ENCODE assay signal across 15 cellular contexts in the genomic region with DNA sequence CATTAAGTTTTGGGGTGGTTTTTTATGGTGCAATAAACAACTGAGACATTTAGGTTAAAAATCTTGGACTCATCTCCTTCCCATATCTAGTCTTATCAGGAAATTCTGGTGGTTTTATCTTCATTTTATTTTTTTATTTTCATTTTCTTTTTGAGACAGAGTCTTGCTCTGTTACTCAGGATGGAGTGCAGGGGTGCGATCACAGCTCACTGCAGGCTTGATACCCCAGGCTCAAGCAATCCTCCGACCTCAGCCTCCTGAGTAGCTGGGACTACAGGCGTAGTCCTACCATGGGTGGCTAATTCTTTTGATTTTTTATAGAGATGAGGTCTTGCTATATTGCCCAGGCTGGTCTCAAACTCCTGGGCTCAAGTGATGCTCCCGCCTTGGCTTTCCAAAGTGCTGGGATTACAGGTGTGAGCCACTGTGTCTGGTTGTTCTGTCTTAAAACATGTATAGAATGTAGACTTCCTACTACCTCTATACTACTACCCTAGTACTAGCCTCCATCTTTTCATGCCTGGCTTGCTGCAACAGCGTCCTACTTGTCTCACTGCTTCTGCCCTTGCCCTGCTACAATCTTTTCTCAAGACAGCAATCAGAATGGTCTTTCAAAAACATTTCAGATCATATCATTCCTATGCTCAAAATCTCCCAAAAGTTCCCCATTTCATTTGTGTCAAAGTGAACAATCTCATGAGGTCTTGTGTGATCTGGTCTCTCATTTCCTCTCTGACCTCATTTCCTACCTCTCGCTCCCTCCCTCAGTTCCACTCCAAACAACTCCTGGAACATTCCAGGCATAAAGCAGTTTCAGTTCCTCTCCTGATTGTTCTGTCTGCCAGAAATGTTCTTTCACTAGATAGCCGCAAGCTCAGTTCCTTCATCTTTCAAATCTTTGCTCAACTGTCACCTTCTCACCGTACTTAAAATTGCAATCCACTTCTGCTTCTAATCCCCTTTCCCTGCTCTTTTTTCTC. TPM values are rescaled to one million over a fixed set of nuclear protein-coding genes. Genes with fewer than 3 reads are reported as not detected.
DNase-seq lines count a peak whose midpoint lies in the region; ATAC-seq, FAIRE-seq and TF ChIP-seq lines count a peak whose summit lies in the region.
"Had no signal": no experiment of that assay in that cellular context is flagged by ENCODE, and none has a peak within 500 bp of the region (broad histone marks: within the 10 kb centered on the region; RNA-seq: fewer than 3 reads in every experiment).

No MANE protein-coding gene starts in this region.

- H3K4me3 Mint-ChIP-seq in GM23338 = no peak overlapping the region
- no peak overlapping the region for H3K4me3 Mint-ChIP-seq in CD8-positive, alpha-beta memory T cell

- H3K27me3 Mint-ChIP-seq in GM23338 (ENCODE audit: insufficient read depth, low read depth, poor library complexity) = peaks cover 4% of the 10 kb centered on the region
- peaks cover 6 to 12% of the 10 kb centered on the region in 2 donors for H3K27me3 Mint-ChIP-seq in CD8-positive, alpha-beta memory T cell

- H3K4me3 ChIP-seq in GM23338 = no peak overlapping the region
- no peak overlapping the region for H3K4me3 ChIP-seq in psoas muscle
- H3K4me3 ChIP-seq in CD8-positive, alpha-beta memory T cell (ENCODE audit: low read length) = no peak overlapping the region

- no peaks in the 10 kb centered on the region for H3K27me3 ChIP-seq in GM23338 (ENCODE audit: insufficient read depth)
- no peaks in the 10 kb centered on the region for H3K27me3 ChIP-seq in layer of hippocampus (ENCODE audit: control insufficient read depth, insufficient read depth, low read length)
- H3K27me3 ChIP-seq in psoas muscle (ENCODE audit: insufficient read depth in 3 of 3, low read length in 2 of 3) = peaks cover 1 to 50% (median 5%) of the 10 kb centered on the region in 3 donors
- no peaks in the 10 kb centered on the region for H3K27me3 ChIP-seq in CD8-positive, alpha-beta memory T cell (ENCODE audit: insufficient read depth, low read length, poor library complexity, severe bottlenecking)

- no peak for ATAC-seq in GM23338
- ATAC-seq in psoas muscle = no peak

- no peaks in the 10 kb centered on the region for H3K9me3 ChIP-seq in psoas muscle
- H3K9me3 ChIP-seq in CD8-positive, alpha-beta memory T cell (ENCODE audit: low read length) = no peaks in the 10 kb centered on the region

- TF ChIP-seq CTCF in GM23338 (conservative IDR thresholded peaks at IDR 0.05; ENCODE audit: low read depth in 2 of 2) (no peak), psoas muscle (IDR thresholded peaks at IDR 0.05) (no peak)

- H3K4me2 ChIP-seq in GM23338 = no peak overlapping the region

- H3K79me2 ChIP-seq in GM23338 (replicated peaks; ENCODE audit: insufficient read depth) = no peaks in the 10 kb centered on the region

- no peaks in the 10 kb centered on the region for H3K36me3 Mint-ChIP-seq in GM23338 (ENCODE audit: low read depth)
- H3K36me3 Mint-ChIP-seq in CD8-positive, alpha-beta memory T cell = no peaks in the 10 kb centered on the region
- H3K36me3 Mint-ChIP-seq: activated naive CD4-positive, alpha-beta T cell treated with anti-CD3 and anti-CD28 coated beads, Interleukin-2, amount 50 U/mL, for 72 hours had no signal

- DNase-seq in Ammon's horn (ENCODE audit: low spot score) = peak; percentile 60
- no peak for DNase-seq in GM23338 (ENCODE audit: low spot score)
- DNase-seq in amniotic epithelial cell (ENCODE audit: low read depth) = peak; percentile 36
- no peak for DNase-seq in ureter (ENCODE audit: low spot score)
- no peak for DNase-seq in psoas muscle
- DNase-seq in frontal cortex (ENCODE audit: low spot score in 2 of 2) = no peak
- DNase-seq in CD8-positive, alpha-beta memory T cell = no peak
- DNase-seq: DND-41; NCI-H1436; NCI-H524 treated with DMSO at 0.1 percent for 48 hours; stimulated activated CD4-positive, alpha-beta T cell treated with anti-CD3 and anti-CD28 coated beads, Interleukin-2, amount 100 ng/mL, for 24 hours; WERI-Rb-1 had no signal

- H3K27ac ChIP-seq in GM23338 (ENCODE audit: low read depth) (no peak overlapping the region), layer of hippocampus (ENCODE audit: low read depth, low read length) (peak overlapping the region; percentile 64), psoas muscle (no peak overlapping the region)
- no peak overlapping the region for H3K27ac ChIP-seq in CD8-positive, alpha-beta memory T cell (ENCODE audit: low read depth, low read length)
- H3K27ac ChIP-seq: WERI-Rb-1 had no signal

- 75 to 81% (median 81%) methylated on average over 8 of the region's 8 CpGs for WGBS in psoas muscle, 3 donors

- H3K4me1 ChIP-seq in GM23338 (ENCODE audit: insufficient read depth) (no peaks in the 10 kb centered on the region), psoas muscle (peaks cover 6% of the 10 kb centered on the region)
- H3K4me1 ChIP-seq in CD8-positive, alpha-beta memory T cell (ENCODE audit: insufficient read depth, low read length) = no peaks in the 10 kb centered on the region

- CTCF ChIA-PET in CD8-positive, alpha-beta memory T cell (lab: Charles Lee) = no interaction called here

- intact Hi-C loops in psoas muscle (cut with DNase I) = no loop called here

- POLR2A ChIA-PET in CD8-positive, alpha-beta memory T cell (lab: Charles Lee) = no interaction called here

- H2AFZ ChIP-seq in GM23338 = peak overlapping the region; percentile 83; the same call in 1 of the 2 replicates

- H3K9me2 ChIP-seq in GM23338 (ENCODE audit: insufficient read depth) = no peaks in the 10 kb centered on the region

- H3K36me3 ChIP-seq in GM23338 (ENCODE audit: insufficient read depth) (no peaks in the 10 kb centered on the region), psoas muscle (ENCODE audit: insufficient read depth in 1 of 2, low read depth in 1 of 2) (no peaks in the 10 kb centered on the region)
- H3K36me3 ChIP-seq in CD8-positive, alpha-beta memory T cell (ENCODE audit: insufficient read depth, low read length) = no peaks in the 10 kb centered on the region
- H3K36me3 ChIP-seq: WERI-Rb-1 had no signal

- H3F3A ChIP-seq in GM23338 (replicated peaks; ENCODE audit: low read depth) = no peaks in the 10 kb centered on the region

- no peaks in the 10 kb centered on the region for H4K20me1 ChIP-seq in GM23338 (replicated peaks; ENCODE audit: insufficient read depth)

- no peaks in the 10 kb centered on the region for H3K9me3 Mint-ChIP-seq in GM23338
- no peaks in the 10 kb centered on the region for H3K9me3 Mint-ChIP-seq in CD8-positive, alpha-beta memory T cell
- H3K9me3 Mint-ChIP-seq: activated naive CD4-positive, alpha-beta T cell treated with anti-CD3 and anti-CD28 coated beads, Interleukin-2, amount 50 U/mL, for 72 hours had no signal

- no peaks in the 10 kb centered on the region; the same call in 2 of the 3 replicates for H3K4me1 Mint-ChIP-seq in GM23338
- H3K4me1 Mint-ChIP-seq in CD8-positive, alpha-beta memory T cell = peaks cover 5 to 9% (median 6%) of the 10 kb centered on the region in 3 donors

- FAIRE-seq in frontal cortex (lab: Jason Lieb, UNC) = no peak

- H3K27ac Mint-ChIP-seq in GM23338 = no peak overlapping the region
- H3K27ac Mint-ChIP-seq in CD8-positive, alpha-beta memory T cell = no peak overlapping the region
- H3K27ac Mint-ChIP-seq: activated naive CD4-positive, alpha-beta T cell treated with anti-CD3 and anti-CD28 coated beads, Interleukin-2, amount 50 U/mL, for 72 hours had no signal

TF ChIP-seq in GM23338, 12 proteins besides CTCF, POLR2A, EP300 and RAD21 (continues in another document):
- TF ChIP-seq, protein P1, sequence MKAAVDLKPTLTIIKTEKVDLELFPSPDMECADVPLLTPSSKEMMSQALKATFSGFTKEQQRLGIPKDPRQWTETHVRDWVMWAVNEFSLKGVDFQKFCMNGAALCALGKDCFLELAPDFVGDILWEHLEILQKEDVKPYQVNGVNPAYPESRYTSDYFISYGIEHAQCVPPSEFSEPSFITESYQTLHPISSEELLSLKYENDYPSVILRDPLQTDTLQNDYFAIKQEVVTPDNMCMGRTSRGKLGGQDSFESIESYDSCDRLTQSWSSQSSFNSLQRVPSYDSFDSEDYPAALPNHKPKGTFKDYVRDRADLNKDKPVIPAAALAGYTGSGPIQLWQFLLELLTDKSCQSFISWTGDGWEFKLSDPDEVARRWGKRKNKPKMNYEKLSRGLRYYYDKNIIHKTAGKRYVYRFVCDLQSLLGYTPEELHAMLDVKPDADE (IDR thresholded peaks at IDR 0.05) = no peak

RNA-seq across cellular contexts. Expression of a gene that starts 5.9 kb away (rescaled TPM):
- 1.3 TPM in 1 of 2 replicates, not detected in the other for total RNA-seq in GM23338 (2014; rRNA removed; shearing (Covaris generic))
- polyA plus RNA-seq in GM23338 (2016; fragmentation: Nextera tagmentation; extraction: Ambion mirVana) (0.08 and 0.38 TPM in 2 replicates), psoas muscle (1 to 10 TPM; 1.1 to 2.5 (median 1.2) TPM)
- total RNA-seq in ureter (18.5 TPM), psoas muscle (10 to 100 TPM in 1 of 4 donors, 1 to 10 TPM in 3; 6.6 to 11.6 (median 7.3) TPM), frontal cortex (6.5 TPM)
- total RNA-seq in CD8-positive, alpha-beta memory T cell = under 1 TPM; 0.46 to 0.82 TPM
- polyA plus RNA-seq in CD8-positive, alpha-beta memory T cell = not detected
- total RNA-seq: pulmonary artery endothelial cell had no signal

RNA-seq across cellular contexts. Expression of a gene that starts 25.0 kb away (rescaled TPM):
- total RNA-seq in GM23338 (2014; rRNA removed; shearing (Covaris generic)) = not detected in 2 replicates
- polyA plus RNA-seq in GM23338 (2016; fragmentation: Nextera tagmentation; extraction: Ambion mirVana) (0.09 TPM in 1 of 2 replicates, not detected in the other), psoas muscle (under 1 TPM; 0.32 to 0.98 (median 0.85) TPM)
- total RNA-seq in ureter (2.9 TPM), psoas muscle (10 to 100 TPM in 1 of 4 donors, 1 to 10 TPM in 2, under 1 TPM in 1; 0.49 to 37.7 (median 5.7) TPM), frontal cortex (0.82 TPM)
- 1 to 10 TPM in 1 of 2 experiments, under 1 TPM in 1; 0.90 to 1.3 TPM for total RNA-seq in CD8-positive, alpha-beta memory T cell
- 1.4 TPM for polyA plus RNA-seq in CD8-positive, alpha-beta memory T cell

RNA-seq across cellular contexts. Expression of a gene that starts 50.2 kb away (rescaled TPM):
- not detected in 2 replicates for total RNA-seq in GM23338 (2014; rRNA removed; shearing (Covaris generic))
- polyA plus RNA-seq in GM23338 (2016; fragmentation: Nextera tagmentation; extraction: Ambion mirVana) = 0.10 TPM in 1 of 2 replicates, not detected in the other
- 6.8 TPM for total RNA-seq in ureter
- total RNA-seq in psoas muscle = 10 to 100 TPM in 1 of 4 donors, 1 to 10 TPM in 3; 1.8 to 11.4 (median 8.1) TPM
- 1 to 10 TPM; 1.8 to 4.7 (median 2.1) TPM for polyA plus RNA-seq in psoas muscle
- total RNA-seq in frontal cortex = 2.9 TPM
- total RNA-seq in CD8-positive, alpha-beta memory T cell = 1 to 10 TPM in 1 of 2 experiments, under 1 TPM in 1; 0.58 to 1.1 TPM
- polyA plus RNA-seq in CD8-positive, alpha-beta memory T cell = 44.6 TPM
- total RNA-seq: pulmonary artery endothelial cell had no signal

Comparison
In these comparisons a context has a peak if more than half of its experiments do, and no peak if none do; other contexts are left out.
1. DNase-seq: peak in Ammon's horn (single experiment) and amniotic epithelial cell (single experiment); none in GM23338 (single experiment), ureter (single experiment), psoas muscle (0 of 2), frontal cortex (0 of 2) and CD8-positive, alpha-beta memory T cell (0 of 5).